ENCODE assay signal across 1 cellular context in the genomic region with DNA sequence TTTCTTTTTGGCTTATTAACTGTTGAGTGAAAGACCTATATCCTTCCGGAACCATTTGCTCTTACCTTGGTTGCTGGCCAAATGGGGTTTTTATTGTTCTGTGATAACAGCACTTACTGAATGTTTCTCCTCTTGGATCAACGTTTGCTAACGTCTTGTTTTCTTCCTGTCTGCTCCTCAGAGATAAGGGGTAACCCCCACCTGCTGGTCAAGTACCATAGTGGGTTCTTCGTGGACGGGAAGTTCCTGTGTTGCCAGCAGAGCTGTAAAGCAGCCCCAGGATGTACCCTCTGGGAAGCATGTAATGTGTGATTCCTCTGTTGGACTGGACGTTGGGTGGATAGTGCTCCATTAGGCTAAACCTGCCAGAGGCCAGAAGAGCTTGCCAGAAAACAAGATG.
TF ChIP-seq lines count a peak whose summit lies in the region.

No MANE protein-coding gene starts in this region.

TF ChIP-seq in K562, 482 proteins besides CTCF, POLR2A, EP300 and RAD21 (continued from another document and continues in another):
- TF ChIP-seq, protein P1, sequence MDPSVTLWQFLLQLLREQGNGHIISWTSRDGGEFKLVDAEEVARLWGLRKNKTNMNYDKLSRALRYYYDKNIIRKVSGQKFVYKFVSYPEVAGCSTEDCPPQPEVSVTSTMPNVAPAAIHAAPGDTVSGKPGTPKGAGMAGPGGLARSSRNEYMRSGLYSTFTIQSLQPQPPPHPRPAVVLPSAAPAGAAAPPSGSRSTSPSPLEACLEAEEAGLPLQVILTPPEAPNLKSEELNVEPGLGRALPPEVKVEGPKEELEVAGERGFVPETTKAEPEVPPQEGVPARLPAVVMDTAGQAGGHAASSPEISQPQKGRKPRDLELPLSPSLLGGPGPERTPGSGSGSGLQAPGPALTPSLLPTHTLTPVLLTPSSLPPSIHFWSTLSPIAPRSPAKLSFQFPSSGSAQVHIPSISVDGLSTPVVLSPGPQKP (CRISPR knock-in tag; IDR thresholded peaks at IDR 0.05): no peak
- TF ChIP-seq MAZ (CRISPR knock-in tag; conservative IDR thresholded peaks at IDR 0.05 in 1 of 2, IDR thresholded peaks at IDR 0.05 in 1 of 2) (peak in 1 of 2 experiments; percentile 52; a peak in 1 of 4 replicates), RBM14 (IDR thresholded peaks at IDR 0.05; ENCODE audit: borderline replicate concordance, insufficient read depth, low read depth, low read length) (no peak), RB1 (IDR thresholded peaks at IDR 0.05; ENCODE audit: low read depth) (no peak), ZNF239 (CRISPR knock-in tag; IDR thresholded peaks at IDR 0.05) (no peak), FOS (IDR thresholded peaks at IDR 0.05; ENCODE audit: extremely low read depth, insufficient read length) (no peak), CHCHD3 (CRISPR knock-in tag; IDR thresholded peaks at IDR 0.05) (no peak), ZNF75A (CRISPR knock-in tag; IDR thresholded peaks at IDR 0.05) (no peak), MEF2D (tag; conservative IDR thresholded peaks at IDR 0.05; ENCODE audit: low read depth) (no peak), ZNF3 (CRISPR knock-in tag; IDR thresholded peaks at IDR 0.05) (no peak), HNRNPUL1 (IDR thresholded peaks at IDR 0.05; ENCODE audit: low read length) (no peak), PHB (CRISPR knock-in tag; IDR thresholded peaks at IDR 0.05) (no peak), DDX20 (tag; IDR thresholded peaks at IDR 0.05; ENCODE audit: low read depth) (no peak), HDAC8 (tag; IDR thresholded peaks at IDR 0.05) (no peak), FOXA3 (CRISPR knock-in tag; conservative IDR thresholded peaks at IDR 0.05 in 1 of 2, IDR thresholded peaks at IDR 0.05 in 1 of 2) (no peak), ZNF174 (CRISPR knock-in tag; IDR thresholded peaks at IDR 0.05) (no peak), ZNF778 (CRISPR knock-in tag; IDR thresholded peaks at IDR 0.05) (no peak), RBM17 (IDR thresholded peaks at IDR 0.05; ENCODE audit: borderline replicate concordance, low read depth, low read length) (no peak), ZNF224 (CRISPR knock-in tag; IDR thresholded peaks at IDR 0.05) (no peak), ZNF79 (CRISPR knock-in tag; IDR thresholded peaks at IDR 0.05; ENCODE audit: low read depth) (no peak), EGR1 (conservative IDR thresholded peaks at IDR 0.05) (no peak), ETV6 (IDR thresholded peaks at IDR 0.05; ENCODE audit: borderline replicate concordance in 1 of 2, low read depth in 2 of 2, low read length in 1 of 2) (no peak), ETV6 (CRISPR knock-in tag; IDR thresholded peaks at IDR 0.05; ENCODE audit: borderline replicate concordance) (no peak), CTBP1 (IDR thresholded peaks at IDR 0.05; ENCODE audit: borderline replicate concordance) (peak; percentile 52; the same call in 1 of the 2 replicates), ZNF347 (CRISPR knock-in tag; IDR thresholded peaks at IDR 0.05; ENCODE audit: low read depth) (no peak), MAFK (IDR thresholded peaks at IDR 0.05; ENCODE audit: low read length) (no peak)
- TF ChIP-seq, protein P2, sequence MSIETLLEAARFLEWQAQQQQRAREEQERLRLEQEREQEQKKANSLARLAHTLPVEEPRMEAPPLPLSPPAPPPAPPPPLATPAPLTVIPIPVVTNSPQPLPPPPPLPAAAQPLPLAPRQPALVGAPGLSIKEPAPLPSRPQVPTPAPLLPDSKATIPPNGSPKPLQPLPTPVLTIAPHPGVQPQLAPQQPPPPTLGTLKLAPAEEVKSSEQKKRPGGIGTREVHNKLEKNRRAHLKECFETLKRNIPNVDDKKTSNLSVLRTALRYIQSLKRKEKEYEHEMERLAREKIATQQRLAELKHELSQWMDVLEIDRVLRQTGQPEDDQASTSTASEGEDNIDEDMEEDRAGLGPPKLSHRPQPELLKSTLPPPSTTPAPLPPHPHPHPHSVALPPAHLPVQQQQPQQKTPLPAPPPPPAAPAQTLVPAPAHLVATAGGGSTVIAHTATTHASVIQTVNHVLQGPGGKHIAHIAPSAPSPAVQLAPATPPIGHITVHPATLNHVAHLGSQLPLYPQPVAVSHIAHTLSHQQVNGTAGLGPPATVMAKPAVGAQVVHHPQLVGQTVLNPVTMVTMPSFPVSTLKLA (conservative IDR thresholded peaks at IDR 0.05): peak in 1 of 2 experiments; percentile 33; a peak in 1 of 4 replicates
- TF ChIP-seq, protein P3, sequence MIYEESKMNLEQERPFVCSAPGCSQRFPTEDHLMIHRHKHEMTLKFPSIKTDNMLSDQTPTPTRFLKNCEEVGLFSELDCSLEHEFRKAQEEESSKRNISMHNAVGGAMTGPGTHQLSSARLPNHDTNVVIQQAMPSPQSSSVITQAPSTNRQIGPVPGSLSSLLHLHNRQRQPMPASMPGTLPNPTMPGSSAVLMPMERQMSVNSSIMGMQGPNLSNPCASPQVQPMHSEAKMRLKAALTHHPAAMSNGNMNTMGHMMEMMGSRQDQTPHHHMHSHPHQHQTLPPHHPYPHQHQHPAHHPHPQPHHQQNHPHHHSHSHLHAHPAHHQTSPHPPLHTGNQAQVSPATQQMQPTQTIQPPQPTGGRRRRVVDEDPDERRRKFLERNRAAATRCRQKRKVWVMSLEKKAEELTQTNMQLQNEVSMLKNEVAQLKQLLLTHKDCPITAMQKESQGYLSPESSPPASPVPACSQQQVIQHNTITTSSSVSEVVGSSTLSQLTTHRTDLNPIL (CRISPR knock-in tag; IDR thresholded peaks at IDR 0.05): no peak
- TF ChIP-seq, protein P4, sequence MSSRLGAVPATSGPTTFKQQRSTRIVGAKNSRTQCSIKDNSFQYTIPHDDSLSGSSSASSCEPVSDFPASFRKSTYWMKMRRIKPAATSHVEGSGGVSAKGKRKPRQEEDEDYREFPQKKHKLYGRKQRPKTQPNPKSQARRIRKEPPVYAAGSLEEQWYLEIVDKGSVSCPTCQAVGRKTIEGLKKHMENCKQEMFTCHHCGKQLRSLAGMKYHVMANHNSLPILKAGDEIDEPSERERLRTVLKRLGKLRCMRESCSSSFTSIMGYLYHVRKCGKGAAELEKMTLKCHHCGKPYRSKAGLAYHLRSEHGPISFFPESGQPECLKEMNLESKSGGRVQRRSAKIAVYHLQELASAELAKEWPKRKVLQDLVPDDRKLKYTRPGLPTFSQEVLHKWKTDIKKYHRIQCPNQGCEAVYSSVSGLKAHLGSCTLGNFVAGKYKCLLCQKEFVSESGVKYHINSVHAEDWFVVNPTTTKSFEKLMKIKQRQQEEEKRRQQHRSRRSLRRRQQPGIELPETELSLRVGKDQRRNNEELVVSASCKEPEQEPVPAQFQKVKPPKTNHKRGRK (tag; IDR thresholded peaks at IDR 0.05): no peak
- TF ChIP-seq, protein P5, sequence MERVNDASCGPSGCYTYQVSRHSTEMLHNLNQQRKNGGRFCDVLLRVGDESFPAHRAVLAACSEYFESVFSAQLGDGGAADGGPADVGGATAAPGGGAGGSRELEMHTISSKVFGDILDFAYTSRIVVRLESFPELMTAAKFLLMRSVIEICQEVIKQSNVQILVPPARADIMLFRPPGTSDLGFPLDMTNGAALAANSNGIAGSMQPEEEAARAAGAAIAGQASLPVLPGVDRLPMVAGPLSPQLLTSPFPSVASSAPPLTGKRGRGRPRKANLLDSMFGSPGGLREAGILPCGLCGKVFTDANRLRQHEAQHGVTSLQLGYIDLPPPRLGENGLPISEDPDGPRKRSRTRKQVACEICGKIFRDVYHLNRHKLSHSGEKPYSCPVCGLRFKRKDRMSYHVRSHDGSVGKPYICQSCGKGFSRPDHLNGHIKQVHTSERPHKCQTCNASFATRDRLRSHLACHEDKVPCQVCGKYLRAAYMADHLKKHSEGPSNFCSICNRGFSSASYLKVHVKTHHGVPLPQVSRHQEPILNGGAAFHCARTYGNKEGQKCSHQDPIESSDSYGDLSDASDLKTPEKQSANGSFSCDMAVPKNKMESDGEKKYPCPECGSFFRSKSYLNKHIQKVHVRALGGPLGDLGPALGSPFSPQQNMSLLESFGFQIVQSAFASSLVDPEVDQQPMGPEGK (CRISPR knock-in tag; IDR thresholded peaks at IDR 0.05; ENCODE audit: borderline replicate concordance): no peak
- TF ChIP-seq, protein P6, sequence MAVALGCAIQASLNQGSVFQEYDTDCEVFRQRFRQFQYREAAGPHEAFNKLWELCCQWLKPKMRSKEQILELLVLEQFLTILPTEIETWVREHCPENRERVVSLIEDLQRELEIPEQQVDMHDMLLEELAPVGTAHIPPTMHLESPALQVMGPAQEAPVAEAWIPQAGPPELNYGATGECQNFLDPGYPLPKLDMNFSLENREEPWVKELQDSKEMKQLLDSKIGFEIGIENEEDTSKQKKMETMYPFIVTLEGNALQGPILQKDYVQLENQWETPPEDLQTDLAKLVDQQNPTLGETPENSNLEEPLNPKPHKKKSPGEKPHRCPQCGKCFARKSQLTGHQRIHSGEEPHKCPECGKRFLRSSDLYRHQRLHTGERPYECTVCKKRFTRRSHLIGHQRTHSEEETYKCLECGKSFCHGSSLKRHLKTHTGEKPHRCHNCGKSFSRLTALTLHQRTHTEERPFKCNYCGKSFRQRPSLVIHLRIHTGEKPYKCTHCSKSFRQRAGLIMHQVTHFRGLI (CRISPR knock-in tag; IDR thresholded peaks at IDR 0.05): no peak
- TF ChIP-seq, protein P7, sequence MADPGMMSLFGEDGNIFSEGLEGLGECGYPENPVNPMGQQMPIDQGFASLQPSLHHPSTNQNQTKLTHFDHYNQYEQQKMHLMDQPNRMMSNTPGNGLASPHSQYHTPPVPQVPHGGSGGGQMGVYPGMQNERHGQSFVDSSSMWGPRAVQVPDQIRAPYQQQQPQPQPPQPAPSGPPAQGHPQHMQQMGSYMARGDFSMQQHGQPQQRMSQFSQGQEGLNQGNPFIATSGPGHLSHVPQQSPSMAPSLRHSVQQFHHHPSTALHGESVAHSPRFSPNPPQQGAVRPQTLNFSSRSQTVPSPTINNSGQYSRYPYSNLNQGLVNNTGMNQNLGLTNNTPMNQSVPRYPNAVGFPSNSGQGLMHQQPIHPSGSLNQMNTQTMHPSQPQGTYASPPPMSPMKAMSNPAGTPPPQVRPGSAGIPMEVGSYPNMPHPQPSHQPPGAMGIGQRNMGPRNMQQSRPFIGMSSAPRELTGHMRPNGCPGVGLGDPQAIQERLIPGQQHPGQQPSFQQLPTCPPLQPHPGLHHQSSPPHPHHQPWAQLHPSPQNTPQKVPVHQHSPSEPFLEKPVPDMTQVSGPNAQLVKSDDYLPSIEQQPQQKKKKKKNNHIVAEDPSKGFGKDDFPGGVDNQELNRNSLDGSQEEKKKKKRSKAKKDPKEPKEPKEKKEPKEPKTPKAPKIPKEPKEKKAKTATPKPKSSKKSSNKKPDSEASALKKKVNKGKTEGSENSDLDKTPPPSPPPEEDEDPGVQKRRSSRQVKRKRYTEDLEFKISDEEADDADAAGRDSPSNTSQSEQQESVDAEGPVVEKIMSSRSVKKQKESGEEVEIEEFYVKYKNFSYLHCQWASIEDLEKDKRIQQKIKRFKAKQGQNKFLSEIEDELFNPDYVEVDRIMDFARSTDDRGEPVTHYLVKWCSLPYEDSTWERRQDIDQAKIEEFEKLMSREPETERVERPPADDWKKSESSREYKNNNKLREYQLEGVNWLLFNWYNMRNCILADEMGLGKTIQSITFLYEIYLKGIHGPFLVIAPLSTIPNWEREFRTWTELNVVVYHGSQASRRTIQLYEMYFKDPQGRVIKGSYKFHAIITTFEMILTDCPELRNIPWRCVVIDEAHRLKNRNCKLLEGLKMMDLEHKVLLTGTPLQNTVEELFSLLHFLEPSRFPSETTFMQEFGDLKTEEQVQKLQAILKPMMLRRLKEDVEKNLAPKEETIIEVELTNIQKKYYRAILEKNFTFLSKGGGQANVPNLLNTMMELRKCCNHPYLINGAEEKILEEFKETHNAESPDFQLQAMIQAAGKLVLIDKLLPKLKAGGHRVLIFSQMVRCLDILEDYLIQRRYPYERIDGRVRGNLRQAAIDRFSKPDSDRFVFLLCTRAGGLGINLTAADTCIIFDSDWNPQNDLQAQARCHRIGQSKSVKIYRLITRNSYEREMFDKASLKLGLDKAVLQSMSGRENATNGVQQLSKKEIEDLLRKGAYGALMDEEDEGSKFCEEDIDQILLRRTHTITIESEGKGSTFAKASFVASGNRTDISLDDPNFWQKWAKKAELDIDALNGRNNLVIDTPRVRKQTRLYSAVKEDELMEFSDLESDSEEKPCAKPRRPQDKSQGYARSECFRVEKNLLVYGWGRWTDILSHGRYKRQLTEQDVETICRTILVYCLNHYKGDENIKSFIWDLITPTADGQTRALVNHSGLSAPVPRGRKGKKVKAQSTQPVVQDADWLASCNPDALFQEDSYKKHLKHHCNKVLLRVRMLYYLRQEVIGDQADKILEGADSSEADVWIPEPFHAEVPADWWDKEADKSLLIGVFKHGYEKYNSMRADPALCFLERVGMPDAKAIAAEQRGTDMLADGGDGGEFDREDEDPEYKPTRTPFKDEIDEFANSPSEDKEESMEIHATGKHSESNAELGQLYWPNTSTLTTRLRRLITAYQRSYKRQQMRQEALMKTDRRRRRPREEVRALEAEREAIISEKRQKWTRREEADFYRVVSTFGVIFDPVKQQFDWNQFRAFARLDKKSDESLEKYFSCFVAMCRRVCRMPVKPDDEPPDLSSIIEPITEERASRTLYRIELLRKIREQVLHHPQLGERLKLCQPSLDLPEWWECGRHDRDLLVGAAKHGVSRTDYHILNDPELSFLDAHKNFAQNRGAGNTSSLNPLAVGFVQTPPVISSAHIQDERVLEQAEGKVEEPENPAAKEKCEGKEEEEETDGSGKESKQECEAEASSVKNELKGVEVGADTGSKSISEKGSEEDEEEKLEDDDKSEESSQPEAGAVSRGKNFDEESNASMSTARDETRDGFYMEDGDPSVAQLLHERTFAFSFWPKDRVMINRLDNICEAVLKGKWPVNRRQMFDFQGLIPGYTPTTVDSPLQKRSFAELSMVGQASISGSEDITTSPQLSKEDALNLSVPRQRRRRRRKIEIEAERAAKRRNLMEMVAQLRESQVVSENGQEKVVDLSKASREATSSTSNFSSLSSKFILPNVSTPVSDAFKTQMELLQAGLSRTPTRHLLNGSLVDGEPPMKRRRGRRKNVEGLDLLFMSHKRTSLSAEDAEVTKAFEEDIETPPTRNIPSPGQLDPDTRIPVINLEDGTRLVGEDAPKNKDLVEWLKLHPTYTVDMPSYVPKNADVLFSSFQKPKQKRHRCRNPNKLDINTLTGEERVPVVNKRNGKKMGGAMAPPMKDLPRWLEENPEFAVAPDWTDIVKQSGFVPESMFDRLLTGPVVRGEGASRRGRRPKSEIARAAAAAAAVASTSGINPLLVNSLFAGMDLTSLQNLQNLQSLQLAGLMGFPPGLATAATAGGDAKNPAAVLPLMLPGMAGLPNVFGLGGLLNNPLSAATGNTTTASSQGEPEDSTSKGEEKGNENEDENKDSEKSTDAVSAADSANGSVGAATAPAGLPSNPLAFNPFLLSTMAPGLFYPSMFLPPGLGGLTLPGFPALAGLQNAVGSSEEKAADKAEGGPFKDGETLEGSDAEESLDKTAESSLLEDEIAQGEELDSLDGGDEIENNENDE (IDR thresholded peaks at IDR 0.05; ENCODE audit: low read depth, low read length): no peak
- TF ChIP-seq, protein P8, sequence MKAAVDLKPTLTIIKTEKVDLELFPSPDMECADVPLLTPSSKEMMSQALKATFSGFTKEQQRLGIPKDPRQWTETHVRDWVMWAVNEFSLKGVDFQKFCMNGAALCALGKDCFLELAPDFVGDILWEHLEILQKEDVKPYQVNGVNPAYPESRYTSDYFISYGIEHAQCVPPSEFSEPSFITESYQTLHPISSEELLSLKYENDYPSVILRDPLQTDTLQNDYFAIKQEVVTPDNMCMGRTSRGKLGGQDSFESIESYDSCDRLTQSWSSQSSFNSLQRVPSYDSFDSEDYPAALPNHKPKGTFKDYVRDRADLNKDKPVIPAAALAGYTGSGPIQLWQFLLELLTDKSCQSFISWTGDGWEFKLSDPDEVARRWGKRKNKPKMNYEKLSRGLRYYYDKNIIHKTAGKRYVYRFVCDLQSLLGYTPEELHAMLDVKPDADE (conservative IDR thresholded peaks at IDR 0.05; ENCODE audit: control insufficient read depth, low read depth, low read length): no peak
